23 cellular contexts compared by ENCODE assay signal in the genomic region with DNA sequence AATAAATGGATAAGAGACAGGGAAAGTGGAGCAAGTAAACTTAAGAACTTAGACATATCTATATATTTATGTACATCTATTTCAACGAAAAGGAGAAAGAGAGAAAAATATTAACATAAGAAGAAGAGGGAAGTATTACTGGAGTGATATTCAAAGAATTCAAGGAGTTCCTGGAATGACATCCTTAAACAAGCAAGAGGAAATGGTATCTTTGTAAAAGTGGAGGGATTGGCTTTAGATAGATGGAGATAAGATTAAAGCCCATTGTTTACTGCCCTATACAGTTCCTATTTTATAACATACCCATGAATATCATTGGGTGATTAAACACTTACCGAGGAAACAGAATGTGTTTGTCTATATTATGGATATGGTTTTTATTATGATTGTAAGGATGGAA.
DNase-seq lines count a peak whose midpoint lies in the region; ATAC-seq and TF ChIP-seq lines count a peak whose summit lies in the region.
"Had no signal": no experiment of that assay in that cellular context is flagged by ENCODE, and none has a peak within 500 bp of the region (broad histone marks: within the 10 kb centered on the region; RNA-seq: fewer than 3 reads in every experiment).

No MANE protein-coding gene starts in this region.

- no CpG with 5 or more reads among the region's 2 CpGs for WGBS in mesendoderm (ENCODE audit: extremely low coverage, insufficient coverage, low lambda C conversion rate)

- no peak overlapping the region for H2AK5ac ChIP-seq in mesendoderm (ENCODE audit: low read length)

- no peak overlapping the region for H2AFZ ChIP-seq in GM23338

- no peak overlapping the region for H2BK120ac ChIP-seq in mesendoderm (ENCODE audit: low read depth, low read length)

- H4K5ac ChIP-seq in mesendoderm (ENCODE audit: low read length): no peak overlapping the region

- H3K4me2 ChIP-seq in GM23338 (no peak overlapping the region), mesendoderm (ENCODE audit: low read length) (no peak overlapping the region)
- H3K4me2 ChIP-seq: A549; BLaER1 treated with 17β-estradiol and CSF1 and Interleukin-3, amounts not matched to agents 10 nM and 100 nM had no signal

- ATAC-seq in GM23338: no peak
- ATAC-seq in WTC11: peak; percentile 58; the same call in 1 of the 2 replicates
- no peak for ATAC-seq in GM18873 (IDR thresholded peaks at IDR 0.05; ENCODE audit: low FRiP score, unreplicated experiment)
- ATAC-seq: A549, GM12878 had no signal

- H3K4me1 ChIP-seq in GM23338 (ENCODE audit: insufficient read depth) (0 out of 2 replicates have a peak, but pooled peaks cover 3% of the 10 kb centered on the region), mesendoderm (ENCODE audit: control insufficient read depth, low read depth, low read length) (no peaks in the 10 kb centered on the region)
- H3K4me1 ChIP-seq: A549; BLaER1 treated with 17β-estradiol and CSF1 and Interleukin-3, amounts not matched to agents 10 nM and 100 nM had no signal

- no peaks in the 10 kb centered on the region for H3K9me3 Mint-ChIP-seq in GM23338
- H3K9me3 Mint-ChIP-seq in WTC11: peaks cover 7% of the 10 kb centered on the region; the same call in 1 of the 2 replicates

- no peak for TF ChIP-seq CTCF in GM23338 (conservative IDR thresholded peaks at IDR 0.05; ENCODE audit: low read depth in 2 of 2)
- TF ChIP-seq CTCF in WTC11 (IDR thresholded peaks at IDR 0.05): no peak

- POLR2A ChIA-PET in WTC11 (lab: Charles Lee): no interaction called here

- no peak overlapping the region for H3K9ac ChIP-seq in mesendoderm (ENCODE audit: low read length)
- H3K9ac ChIP-seq: BLaER1 treated with 17β-estradiol and CSF1 and Interleukin-3, amounts not matched to agents 10 nM and 100 nM had no signal

- no peaks in the 10 kb centered on the region for H3K4me1 Mint-ChIP-seq in GM23338
- H3K4me1 Mint-ChIP-seq in WTC11: peaks cover 4% of the 10 kb centered on the region; the same call in 1 of the 2 replicates
- H3K4me1 Mint-ChIP-seq: B cell; CD4-positive, alpha-beta memory T cell; CD4-positive, CD25-positive, alpha-beta regulatory T cell; CD8-positive, alpha-beta memory T cell had no signal

- H3K56ac ChIP-seq in mesendoderm (ENCODE audit: low read length): no peak overlapping the region

- H3K79me2 ChIP-seq in GM23338 (replicated peaks; ENCODE audit: insufficient read depth): no peaks in the 10 kb centered on the region
- no peaks in the 10 kb centered on the region for H3K79me2 ChIP-seq in mesendoderm (ENCODE audit: control insufficient read depth, insufficient read depth, low read length)

- no peaks in the 10 kb centered on the region for H3K27me3 Mint-ChIP-seq in GM23338 (ENCODE audit: insufficient read depth, low read depth, poor library complexity)
- H3K27me3 Mint-ChIP-seq in WTC11 (ENCODE audit: low read depth): no peaks in the 10 kb centered on the region
- H3K27me3 Mint-ChIP-seq: B cell; CD4-positive, alpha-beta memory T cell; CD4-positive, CD25-positive, alpha-beta regulatory T cell; CD8-positive, alpha-beta memory T cell had no signal

- H3K23ac ChIP-seq in mesendoderm (ENCODE audit: low read length): no peak overlapping the region

- no peak overlapping the region for H2BK5ac ChIP-seq in mesendoderm (ENCODE audit: low read length)

- H3K4me3 Mint-ChIP-seq in GM23338: no peak overlapping the region
- H3K4me3 Mint-ChIP-seq in WTC11: no peak overlapping the region
- H3K4me3 Mint-ChIP-seq: B cell; CD4-positive, alpha-beta memory T cell; CD8-positive, alpha-beta memory T cell had no signal

- H3K27ac ChIP-seq in GM23338 (ENCODE audit: low read depth) (no peak overlapping the region), mesendoderm (ENCODE audit: low read depth, low read length) (no peak overlapping the region)
- H3K27ac ChIP-seq: 22Rv1; A549; BLaER1 treated with 17β-estradiol and CSF1 and Interleukin-3, amounts not matched to agents 10 nM and 100 nM; C4-2B had no signal

- no peaks in the 10 kb centered on the region for H4K20me1 ChIP-seq in GM23338 (replicated peaks; ENCODE audit: insufficient read depth)
- H4K20me1 ChIP-seq: BLaER1 treated with 17β-estradiol and CSF1 and Interleukin-3, amounts not matched to agents 10 nM and 100 nM had no signal

- H3K36me3 Mint-ChIP-seq in GM23338 (ENCODE audit: low read depth) (peaks cover 3% of the 10 kb centered on the region; the same call in 1 of the 3 replicates), WTC11 (no peaks in the 10 kb centered on the region)
- H3K36me3 Mint-ChIP-seq: CD4-positive, alpha-beta memory T cell; CD4-positive, CD25-positive, alpha-beta regulatory T cell; CD8-positive, alpha-beta memory T cell had no signal

- peak; percentile 31 for DNase-seq in GM23338 (ENCODE audit: low spot score)
- no peak for DNase-seq in WTC11 (ENCODE audit: low spot score)
- peak; percentile 65 for DNase-seq in mesendoderm
- no peak for DNase-seq in GOT3 (lab: John Stamatoyannopoulos, UW)
- DNase-seq: AML-193; CD4-positive, alpha-beta memory T cell; CD4-positive, CD25-positive, alpha-beta regulatory T cell; CD8-positive, alpha-beta memory T cell; COR-L47; DMS 273 treated with DMSO at 0.1 percent for 48 hours; DMS153; DMS53; DMS79; DND-41; EL; GDM1 had no signal

- H3K27ac Mint-ChIP-seq in GM23338 (no peak overlapping the region), WTC11 (no peak overlapping the region)
- H3K27ac Mint-ChIP-seq: B cell; CD4-positive, alpha-beta memory T cell; CD4-positive, CD25-positive, alpha-beta regulatory T cell; CD8-positive, alpha-beta memory T cell had no signal

- H3K4me3 ChIP-seq in GM23338: no peak overlapping the region
- H3K4me3 ChIP-seq in mesendoderm (ENCODE audit: low read length): no peak overlapping the region
- H3K4me3 ChIP-seq: A549; BLaER1 treated with 17β-estradiol and CSF1 and Interleukin-3, amounts not matched to agents 10 nM and 100 nM; GM12878 had no signal

- CTCF ChIA-PET in WTC11 (lab: Charles Lee): no interaction called here

- no peaks in the 10 kb centered on the region for H3K79me1 ChIP-seq in mesendoderm (ENCODE audit: low read length)

- H3K27me3 ChIP-seq in GM23338 (ENCODE audit: insufficient read depth) (no peaks in the 10 kb centered on the region), mesendoderm (ENCODE audit: insufficient read depth, low read length, poor library complexity) (no peaks in the 10 kb centered on the region)
- H3K27me3 ChIP-seq: BLaER1 treated with 17β-estradiol and CSF1 and Interleukin-3, amounts not matched to agents 10 nM and 100 nM had no signal

- no peaks in the 10 kb centered on the region for H3K36me3 ChIP-seq in GM23338 (ENCODE audit: insufficient read depth)
- H3K36me3 ChIP-seq in mesendoderm (ENCODE audit: control insufficient read depth, insufficient read depth, low read length): no peaks in the 10 kb centered on the region
- H3K36me3 ChIP-seq: BLaER1 treated with 17β-estradiol and CSF1 and Interleukin-3, amounts not matched to agents 10 nM and 100 nM had no signal

- H3K4ac ChIP-seq in mesendoderm (ENCODE audit: low read depth, low read length): no peak overlapping the region

- no peaks in the 10 kb centered on the region for H3F3A ChIP-seq in GM23338 (replicated peaks; ENCODE audit: low read depth)

- no peak overlapping the region for H3K18ac ChIP-seq in mesendoderm (ENCODE audit: low read length)

- H2BK15ac ChIP-seq in mesendoderm (replicated peaks; ENCODE audit: low read depth): no peak overlapping the region

- H4K8ac ChIP-seq in mesendoderm (ENCODE audit: low read depth, low read length): no peak overlapping the region

- peaks cover 6% of the 10 kb centered on the region for H3K9me2 ChIP-seq in GM23338 (ENCODE audit: insufficient read depth)

TF ChIP-seq in GM23338, 12 proteins besides CTCF, POLR2A, EP300 and RAD21 (continues in another document):
- TF ChIP-seq CREB1 (CRISPR knock-in tag; IDR thresholded peaks at IDR 0.05; ENCODE audit: low read depth): no peak
- TF ChIP-seq, protein P1, sequence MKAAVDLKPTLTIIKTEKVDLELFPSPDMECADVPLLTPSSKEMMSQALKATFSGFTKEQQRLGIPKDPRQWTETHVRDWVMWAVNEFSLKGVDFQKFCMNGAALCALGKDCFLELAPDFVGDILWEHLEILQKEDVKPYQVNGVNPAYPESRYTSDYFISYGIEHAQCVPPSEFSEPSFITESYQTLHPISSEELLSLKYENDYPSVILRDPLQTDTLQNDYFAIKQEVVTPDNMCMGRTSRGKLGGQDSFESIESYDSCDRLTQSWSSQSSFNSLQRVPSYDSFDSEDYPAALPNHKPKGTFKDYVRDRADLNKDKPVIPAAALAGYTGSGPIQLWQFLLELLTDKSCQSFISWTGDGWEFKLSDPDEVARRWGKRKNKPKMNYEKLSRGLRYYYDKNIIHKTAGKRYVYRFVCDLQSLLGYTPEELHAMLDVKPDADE (IDR thresholded peaks at IDR 0.05): no peak
- TF ChIP-seq EZH2phosphoT487 (IDR thresholded peaks at IDR 0.05; ENCODE audit: unreplicated experiment): no peak
- TF ChIP-seq JUNB (IDR thresholded peaks at IDR 0.05; ENCODE audit: unreplicated experiment): no peak
- TF ChIP-seq STAT1 (IDR thresholded peaks at IDR 0.05; ENCODE audit: unreplicated experiment): no peak
- TF ChIP-seq ZNF331 (CRISPR knock-in tag; IDR thresholded peaks at IDR 0.05; ENCODE audit: low read depth): no peak
- no peak for TF ChIP-seq NANOG (IDR thresholded peaks at IDR 0.05; ENCODE audit: borderline replicate concordance)
- TF ChIP-seq POLR2AphosphoS5 (IDR thresholded peaks at IDR 0.05; ENCODE audit: low read depth): no peak
- no peak for TF ChIP-seq ZNF114 (CRISPR knock-in tag; IDR thresholded peaks at IDR 0.05)

TF ChIP-seq in WTC11, 78 proteins besides CTCF, POLR2A, EP300 and RAD21 (continues in another document):
- TF ChIP-seq CREB1 (CRISPR knock-in tag; IDR thresholded peaks at IDR 0.05) (no peak), ZNF416 (CRISPR knock-in tag; IDR thresholded peaks at IDR 0.05) (no peak), ZNF671 (CRISPR knock-in tag; IDR thresholded peaks at IDR 0.05) (no peak), ELF4 (CRISPR knock-in tag; IDR thresholded peaks at IDR 0.05; ENCODE audit: low read depth) (no peak), OVOL2 (CRISPR knock-in tag; IDR thresholded peaks at IDR 0.05; ENCODE audit: borderline replicate concordance) (no peak), NFE2L1 (CRISPR knock-in tag; IDR thresholded peaks at IDR 0.05) (no peak)
- TF ChIP-seq, protein P2, sequence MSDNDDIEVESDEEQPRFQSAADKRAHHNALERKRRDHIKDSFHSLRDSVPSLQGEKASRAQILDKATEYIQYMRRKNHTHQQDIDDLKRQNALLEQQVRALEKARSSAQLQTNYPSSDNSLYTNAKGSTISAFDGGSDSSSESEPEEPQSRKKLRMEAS (CRISPR knock-in tag; IDR thresholded peaks at IDR 0.05): no peak
- TF ChIP-seq, protein P3, sequence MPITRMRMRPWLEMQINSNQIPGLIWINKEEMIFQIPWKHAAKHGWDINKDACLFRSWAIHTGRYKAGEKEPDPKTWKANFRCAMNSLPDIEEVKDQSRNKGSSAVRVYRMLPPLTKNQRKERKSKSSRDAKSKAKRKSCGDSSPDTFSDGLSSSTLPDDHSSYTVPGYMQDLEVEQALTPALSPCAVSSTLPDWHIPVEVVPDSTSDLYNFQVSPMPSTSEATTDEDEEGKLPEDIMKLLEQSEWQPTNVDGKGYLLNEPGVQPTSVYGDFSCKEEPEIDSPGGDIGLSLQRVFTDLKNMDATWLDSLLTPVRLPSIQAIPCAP (CRISPR knock-in tag; IDR thresholded peaks at IDR 0.05): no peak

Comparison
In these comparisons a context has a peak if more than half of its experiments do, and no peak if none do; other contexts are left out.
1. DNase-seq: peak in GM23338 (single experiment) and mesendoderm (single experiment); none in WTC11 (single experiment) and GOT3 (single experiment).